Comparison of ENCODE assay signal across 8 cellular contexts in genomic region chr11:67613960-67614715, GRCh38.
DNase-seq lines count a peak whose midpoint lies in the region; ATAC-seq lines count a peak whose summit lies in the region.

No MANE protein-coding gene starts in this region.

- peaks cover 3 to 13% of the 10 kb centered on the region in 2 donors for H3K4me1 ChIP-seq in muscle layer of duodenum (ENCODE audit: control insufficient read depth in 1 of 2, insufficient read depth in 2 of 2, low read length in 2 of 2)

- H3K36me3 ChIP-seq in muscle layer of duodenum (ENCODE audit: control insufficient read depth in 1 of 2, insufficient read depth in 2 of 2, low read length in 2 of 2), result peaks cover 9 to 39% of the 10 kb centered on the region in 2 donors

- ATAC-seq in HG02588 (IDR thresholded peaks at IDR 0.05; ENCODE audit: unreplicated experiment), result peak; percentile 69

- H3K27me3 ChIP-seq in muscle layer of duodenum (ENCODE audit: low read depth, low read length), result peaks cover 10% of the 10 kb centered on the region

- peak in 2 of 3 experiments; percentile 43 to 61 for DNase-seq in NCI-H1417 (lab: John Stamatoyannopoulos, UW)
- no peak for DNase-seq in NCI-H1417 treated with DMSO at 0.1 percent for 48 hours (lab: John Stamatoyannopoulos, UW)
- peak; percentile 31 for DNase-seq in NCI-H1105 (lab: John Stamatoyannopoulos, UW)
- peak; percentile 76 for DNase-seq in activated CD4-positive, alpha-beta T cell treated with anti-CD3 and anti-CD28 coated beads, Interleukin-2, amount 50 U/mL, for 1 hour
- peak; percentile 76 for DNase-seq in effector CD4-positive, alpha-beta T cell
- DNase-seq in stimulated activated CD8-positive, alpha-beta memory T cell treated with anti-CD3 and anti-CD28 coated beads, Interleukin-7, amount 100 ng/mL, for 48 hours (ENCODE audit: extremely low read depth in 1 of 2, low read depth in 1 of 2), result peak; percentile 73 to 83

- H3K27ac ChIP-seq in muscle layer of duodenum (ENCODE audit: low read length), result peak overlapping the region; percentile 43

- no peaks in the 10 kb centered on the region for H3K9me3 ChIP-seq in muscle layer of duodenum (ENCODE audit: control insufficient read depth in 1 of 2, low read length in 2 of 2)

- peak overlapping the region; percentile 55 to 58 for H3K4me3 ChIP-seq in muscle layer of duodenum (ENCODE audit: low read depth in 1 of 2, low read length in 2 of 2)
